In genomic region chr2:162317910-162318279, GRCh38 we compare ENCODE assay signal across 8 cellular contexts. TPM values are rescaled to one million over a fixed set of nuclear protein-coding genes. Genes with fewer than 3 reads are reported as not detected.
DNase-seq lines count a peak whose midpoint lies in the region; ATAC-seq and TF ChIP-seq lines count a peak whose summit lies in the region.

No MANE protein-coding gene starts in this region.

- peak overlapping the region; percentile 93 for H3K27ac ChIP-seq in duodenal mucosa (ENCODE audit: low read depth, low read length)
- peak overlapping the region; percentile 88 to 97 (median 89) for H3K27ac ChIP-seq in tibial nerve

- 22 to 31% methylated on average over 11 to 13 of the region's 13 CpGs for WGBS in tibial nerve, 2 donors

- H3K4me1 ChIP-seq in duodenal mucosa (ENCODE audit: control insufficient read depth in 1 of 2, insufficient read depth in 2 of 2, low read length in 2 of 2) (peaks cover 19 to 57% of the 10 kb centered on the region in 2 donors), mononuclear cell (ENCODE audit: insufficient read depth, low read length) (peaks cover 26% of the 10 kb centered on the region), tibial nerve (peaks cover 0 to 48% (median 17%) of the 10 kb centered on the region in 4 donors)

- CTCF ChIA-PET in BJ (lab: Yijun Ruan, JAX) = interaction anchor here (0.6 to 1.4 kb wide), 4 partner anchors 11 to 176 kb away, joined by 3 to 4 read pairs (median 3); no protein-coding TSS in a partner anchor

- TF ChIP-seq CTCF in BJ (IDR thresholded peaks at IDR 0.05; ENCODE audit: insufficient read depth, low read depth, low read length) = no peak
- no peak for TF ChIP-seq CTCF in WI38 (IDR thresholded peaks at IDR 0.05; ENCODE audit: low read depth, low read length)
- TF ChIP-seq CTCF in tibial nerve (IDR thresholded peaks at IDR 0.05) = no peak

- TF ChIP-seq POLR2A in tibial nerve (IDR thresholded peaks at IDR 0.05) = no peak

- peak overlapping the region; percentile 82 for H3K4me3 ChIP-seq in BJ (ENCODE audit: low read depth, low read length)
- H3K4me3 ChIP-seq in WI38 (ENCODE audit: low read depth, low read length) = peak overlapping the region; percentile 73
- H3K4me3 ChIP-seq in duodenal mucosa (ENCODE audit: low read depth in 1 of 2, low read length in 2 of 2) = peak overlapping the region; percentile 98 to 99
- peak overlapping the region; percentile 94 for H3K4me3 ChIP-seq in mononuclear cell (ENCODE audit: low read length)
- H3K4me3 ChIP-seq in tibial nerve = peak overlapping the region; percentile 58 to 91 (median 71)

- no peaks in the 10 kb centered on the region for H3K36me3 ChIP-seq in BJ (ENCODE audit: control insufficient read depth, insufficient read depth, low read length)
- peaks cover 0 to 3% of the 10 kb centered on the region in 2 donors for H3K36me3 ChIP-seq in duodenal mucosa (ENCODE audit: control insufficient read depth in 1 of 2, insufficient read depth in 2 of 2, low read length in 2 of 2)
- no peaks in the 10 kb centered on the region for H3K36me3 ChIP-seq in tibial nerve

- H3K9ac ChIP-seq in duodenal mucosa (ENCODE audit: low read depth in 1 of 2, low read length in 2 of 2) = peak overlapping the region; percentile 94 to 96

- H3K9me3 ChIP-seq in duodenal mucosa (ENCODE audit: control insufficient read depth in 1 of 2, low read length in 2 of 2) (peaks cover 0 to 2% of the 10 kb centered on the region in 2 donors), mononuclear cell (ENCODE audit: low read depth, low read length) (no peaks in the 10 kb centered on the region), tibial nerve (no peaks in the 10 kb centered on the region)

- no peaks in the 10 kb centered on the region for H3K27me3 ChIP-seq in BJ (ENCODE audit: control insufficient read depth, insufficient read depth, low read length)
- H3K27me3 ChIP-seq in duodenal mucosa (ENCODE audit: control insufficient read depth in 1 of 2, insufficient read depth in 2 of 2, low read length in 2 of 2) = no peaks in the 10 kb centered on the region
- no peaks in the 10 kb centered on the region for H3K27me3 ChIP-seq in mononuclear cell (ENCODE audit: insufficient read depth, low read length)
- H3K27me3 ChIP-seq in tibial nerve = no peaks in the 10 kb centered on the region

- ATAC-seq in GM19351 (IDR thresholded peaks at IDR 0.05; ENCODE audit: unreplicated experiment) (peak; percentile 17), HG03457 (IDR thresholded peaks at IDR 0.05; ENCODE audit: unreplicated experiment) (peak; percentile 6)

- POLR2A ChIA-PET in BJ (lab: Charles Lee) = no interaction called here

- DNase-seq in BJ (ENCODE audit: low read depth) (no peak), tibial nerve (ENCODE audit: low spot score in 2 of 2) (no peak), epidermal melanocyte (ENCODE audit: insufficient read length, low spot score) (no peak)

- TF ChIP-seq EP300 in tibial nerve (IDR thresholded peaks at IDR 0.05) = no peak

RNA-seq across cellular contexts. Expression of gene IFIH1, which starts 0.6 kb away (rescaled TPM):
- polyA plus RNA-seq in BJ (2011; rRNA removed) = 0.47 and 0.96 TPM in 2 replicates
- polyA minus RNA-seq in BJ (2011; rRNA and poly(A)+ RNA removed) = 0.24 and 0.62 TPM in 2 replicates
- total RNA-seq in mononuclear cell (78.0 TPM), tibial nerve (10 to 100 TPM; 12.5 to 13.2 (median 12.8) TPM)

RNA-seq across cellular contexts. Expression of gene GCA, which starts 26.0 kb away (rescaled TPM):
- 5.2 and 6.2 TPM in 2 replicates for polyA plus RNA-seq in BJ (2011; rRNA removed)
- polyA minus RNA-seq in BJ (2011; rRNA and poly(A)+ RNA removed) = 2.9 and 3.2 TPM in 2 replicates
- total RNA-seq in mononuclear cell (18.2 TPM), tibial nerve (10 to 100 TPM; 13.5 to 32.2 (median 21.1) TPM)
